Comparison of ENCODE assay signal across 8 cellular contexts in the genomic region with DNA sequence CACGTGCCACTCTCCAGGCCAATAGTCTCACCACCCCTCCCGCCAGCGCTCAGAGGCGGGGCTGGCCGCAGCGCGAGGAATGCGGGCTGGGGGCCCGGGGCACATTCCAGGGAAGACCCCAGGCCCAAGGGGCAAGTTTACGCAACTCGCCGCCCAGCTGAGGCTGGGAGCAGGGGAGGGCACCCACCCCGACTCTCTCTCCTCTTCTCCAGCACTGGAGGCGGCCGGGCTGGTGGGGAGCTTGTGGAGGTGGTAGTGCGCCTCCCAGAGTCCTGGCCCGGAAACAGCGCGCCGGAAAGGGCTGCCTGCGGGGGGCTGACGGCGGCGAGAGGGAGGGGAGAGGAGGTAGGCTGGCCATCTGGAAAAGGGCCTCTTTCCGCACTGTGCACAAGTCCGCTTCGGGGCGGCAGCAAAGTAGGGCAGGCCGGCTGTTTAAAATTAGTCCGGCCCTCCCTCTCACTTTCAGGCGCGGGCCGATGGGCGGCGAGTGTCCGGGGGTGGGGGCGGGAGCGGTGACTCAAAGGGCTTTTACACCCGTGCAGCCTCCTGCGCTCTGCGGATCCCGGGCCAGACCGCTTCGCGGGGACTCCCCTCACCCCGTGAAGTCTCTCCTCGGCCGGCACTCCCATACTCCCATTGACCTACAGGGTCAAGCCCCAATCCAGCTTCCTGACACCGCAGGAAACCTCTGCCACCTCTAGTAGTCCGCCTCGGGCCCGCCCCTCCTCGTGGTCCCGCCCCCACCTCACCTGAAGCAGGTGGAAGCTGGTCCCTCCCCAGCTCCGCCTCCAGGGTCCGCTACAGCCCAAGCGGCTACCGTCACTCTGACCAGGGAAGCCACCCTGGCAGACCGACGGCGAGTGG. TPM values are rescaled to one million over a fixed set of nuclear protein-coding genes. Genes with fewer than 3 reads are reported as not detected.
A peak's percentile ranks its signal among the peaks of the same experiment; 100 is the strongest.
DNase-seq lines count a peak whose midpoint lies in the region; ATAC-seq and TF ChIP-seq lines count a peak whose summit lies in the region.

No MANE protein-coding gene starts in this region.

- ATAC-seq in right lobe of liver: peak; percentile 33 to 54 (median 40)

- POLR2A ChIA-PET in HEK293T (lab: Yijun Ruan, JAX): interaction anchor here (0.6 to 5.3 kb wide), 12 partner anchors 9 to 414 kb away, joined by 3 to 41 read pairs (median 5); partner anchors contain the start of genes ACD, E2F4, FBXL8 and TMEM208

- H3K27me3 ChIP-seq in dorsolateral prefrontal cortex: no peaks in the 10 kb centered on the region
- peaks cover 0 to 10% of the 10 kb centered on the region in 2 donors for H3K27me3 ChIP-seq in right lobe of liver

- no peak for TF ChIP-seq POLR2A in right lobe of liver (IDR thresholded peaks at IDR 0.05)

- intact Hi-C loops in dorsolateral prefrontal cortex (cut with DNase I): no loop called here
- intact Hi-C loops in right lobe of liver (cut with DNase I): no loop called here

- TF ChIP-seq CTCF in dorsolateral prefrontal cortex (IDR thresholded peaks at IDR 0.05 in 54 of 56, conservative IDR thresholded peaks at IDR 0.05 in 2 of 56; ENCODE audit: low read depth in 1 of 56, partially characterized antibody in 56 of 56) (peak in 38 of 56 donors; percentile 3 to 60 (median 30)), right lobe of liver (IDR thresholded peaks at IDR 0.05) (peak; percentile 2 to 30 (median 20))

- H3K4me3 ChIP-seq in dorsolateral prefrontal cortex (peak overlapping the region; percentile 51 to 87 (median 75)), right lobe of liver (peak overlapping the region; percentile 58 to 66 (median 64))

- H3K4me1 ChIP-seq in right lobe of liver: peaks cover 0 to 47% (median 0%) of the 10 kb centered on the region in 4 donors

- CTCF ChIA-PET in HEK293T (lab: Yijun Ruan, JAX): interaction anchor here (1.4 kb wide), 1 partner anchor 20 kb away, joined by 3 read pairs; the partner anchor contains the start of gene TMEM208

- no peaks in the 10 kb centered on the region for H3K9me3 ChIP-seq in right lobe of liver

- H3K27ac ChIP-seq in dorsolateral prefrontal cortex: peak overlapping the region in 56 of 59 donors; percentile 8 to 88 (median 74)
- peak overlapping the region; percentile 65 to 82 (median 69) for H3K27ac ChIP-seq in right lobe of liver

- DNase-seq in GM04504 (ENCODE audit: low read depth) (peak; percentile 59), HEK293T (ENCODE audit: extremely low spot score) (peak; percentile 65), NCI-H2196 (lab: John Stamatoyannopoulos, UW; ENCODE audit: unreplicated experiment) (peak; percentile 69), dorsolateral prefrontal cortex (peak in 6 of 10 donors; percentile 39 to 73 (median 62)), right lobe of liver (peak; percentile 71 to 77 (median 76)), SHP77 (lab: John Stamatoyannopoulos, UW) (no peak)
- DNase-seq in activated CD4-positive, alpha-beta T cell treated with anti-CD3 and anti-CD28 coated beads for 48 hours: peak; percentile 74
- DNase-seq in stimulated activated CD8-positive, alpha-beta memory T cell treated with anti-CD3 and anti-CD28 coated beads, Interleukin-15, amount 100 ng/mL, for 48 hours (ENCODE audit: low read depth in 2 of 2): peak; percentile 47 to 52

- WGBS in right lobe of liver (ENCODE audit: insufficient coverage, low coverage, low lambda C conversion rate, missing lambda C conversion rate): 4% methylated on average over 10 of the region's 61 CpGs

- H3K36me3 ChIP-seq in right lobe of liver: no peaks in the 10 kb centered on the region

TF ChIP-seq in HEK293T, 16 proteins besides CTCF, POLR2A, EP300 and RAD21:
- no peak for TF ChIP-seq FOXM1 (IDR thresholded peaks at IDR 0.05; ENCODE audit: borderline replicate concordance)
- no peak for TF ChIP-seq TARDBP (IDR thresholded peaks at IDR 0.05)
- no peak for TF ChIP-seq LEF1 (IDR thresholded peaks at IDR 0.05; ENCODE audit: borderline replicate concordance)
- TF ChIP-seq ELF4 (IDR thresholded peaks at IDR 0.05): no peak
- TF ChIP-seq HDGF (IDR thresholded peaks at IDR 0.05; ENCODE audit: borderline replicate concordance): 0 out of 2 replicates have a peak, but pooled peaks have one; percentile 13
- TF ChIP-seq SP1 (IDR thresholded peaks at IDR 0.05): no peak
- TF ChIP-seq FOXK2 (IDR thresholded peaks at IDR 0.05): no peak
- peak; percentile 73 for TF ChIP-seq L3MBTL2 (conservative IDR thresholded peaks at IDR 0.05)
- no peak for TF ChIP-seq NFRKB (IDR thresholded peaks at IDR 0.05)
- TF ChIP-seq BHLHE40 (IDR thresholded peaks at IDR 0.05; ENCODE audit: borderline replicate concordance): no peak
- no peak; the same call in 1 of the 2 replicates for TF ChIP-seq CTBP1 (IDR thresholded peaks at IDR 0.05; ENCODE audit: borderline replicate concordance)
- TF ChIP-seq, protein P1, sequence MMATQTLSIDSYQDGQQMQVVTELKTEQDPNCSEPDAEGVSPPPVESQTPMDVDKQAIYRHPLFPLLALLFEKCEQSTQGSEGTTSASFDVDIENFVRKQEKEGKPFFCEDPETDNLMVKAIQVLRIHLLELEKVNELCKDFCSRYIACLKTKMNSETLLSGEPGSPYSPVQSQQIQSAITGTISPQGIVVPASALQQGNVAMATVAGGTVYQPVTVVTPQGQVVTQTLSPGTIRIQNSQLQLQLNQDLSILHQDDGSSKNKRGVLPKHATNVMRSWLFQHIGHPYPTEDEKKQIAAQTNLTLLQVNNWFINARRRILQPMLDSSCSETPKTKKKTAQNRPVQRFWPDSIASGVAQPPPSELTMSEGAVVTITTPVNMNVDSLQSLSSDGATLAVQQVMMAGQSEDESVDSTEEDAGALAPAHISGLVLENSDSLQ (IDR thresholded peaks at IDR 0.05): no peak
- TF ChIP-seq ZNF384 (IDR thresholded peaks at IDR 0.05): no peak
- TF ChIP-seq ARNT (IDR thresholded peaks at IDR 0.05): no peak

RNA-seq across cellular contexts. Expression of gene FHOD1, which starts 1.0 kb away (rescaled TPM):
- total RNA-seq in dorsolateral prefrontal cortex: 10 to 100 TPM in 102 of 120 experiments, 1 to 10 TPM in 18; 5.4 to 26.6 (median 13.7) TPM
- total RNA-seq in right lobe of liver: 1 to 10 TPM; 2.3 to 9.6 (median 3.5) TPM

RNA-seq across cellular contexts. Expression of gene SLC9A5, which starts 2.5 kb away (rescaled TPM):
- total RNA-seq in dorsolateral prefrontal cortex (10 to 100 TPM in 69 of 120 experiments, 1 to 10 TPM in 51; 3.0 to 25.8 (median 10.6) TPM), right lobe of liver (under 1 TPM; 0.06 to 0.53 (median 0.15) TPM)

RNA-seq across cellular contexts. Expression of gene TMEM208, which starts 19.4 kb away (rescaled TPM):
- 10 to 100 TPM; 16.2 to 40.3 (median 28.1) TPM for total RNA-seq in dorsolateral prefrontal cortex
- 10 to 100 TPM; 32.6 to 58.7 (median 40.5) TPM for total RNA-seq in right lobe of liver

RNA-seq across cellular contexts. Expression of gene PLEKHG4, which starts 33.0 kb away (rescaled TPM):
- total RNA-seq in dorsolateral prefrontal cortex: 10 to 100 TPM in 3 of 120 experiments, 1 to 10 TPM in 117; 1.2 to 17.6 (median 4.5) TPM
- total RNA-seq in right lobe of liver: under 1 TPM; 0.09 to 0.53 (median 0.20) TPM

RNA-seq across cellular contexts. Expression of gene ELMO3, which starts 47.4 kb away (rescaled TPM):
- total RNA-seq in dorsolateral prefrontal cortex: 1 to 10 TPM in 96 of 120 experiments, under 1 TPM in 24; 0.41 to 2.9 (median 1.3) TPM
- 1 to 10 TPM; 1.8 to 8.0 (median 4.6) TPM for total RNA-seq in right lobe of liver

Comparison
In these comparisons a context has a peak if more than half of its experiments do, and no peak if none do; other contexts are left out.
1. DNase-seq: peak in GM04504 (single experiment), HEK293T (single experiment), NCI-H2196 (single experiment), activated CD4-positive, alpha-beta T cell treated with anti-CD3 and anti-CD28 coated beads for 48 hours (single experiment), dorsolateral prefrontal cortex (6 of 10), right lobe of liver (3 of 3) and stimulated activated CD8-positive, alpha-beta memory T cell treated with anti-CD3 and anti-CD28 coated beads, Interleukin-15, amount 100 ng/mL, for 48 hours (2 of 2); none in SHP77 (0 of 2).